Comparison of ENCODE assay signal across 20 cellular contexts in genomic region chr3:99376926-99377325, GRCh38.
"Had no signal": no experiment of that assay in that cellular context is flagged by ENCODE, and none has a peak within 500 bp of the region (broad histone marks: within the 10 kb centered on the region; RNA-seq: fewer than 3 reads in every experiment).

No MANE protein-coding gene starts in this region.

- H3K27ac ChIP-seq: SJCRH30 had no signal

- DNase-seq: IMR-90, Karpas-422, KG1, MG63, NCI-H1092, NCI-H1105 treated with DMSO at 0.1 percent for 48 hours, NCI-H1417 treated with DMSO at 0.1 percent for 48 hours, NCI-H146, NCI-H1694 treated with DMSO at 0.1 percent for 48 hours, NCI-H1930, NCI-H2081, NCI-H2107, NCI-H2227 treated with DMSO at 0.1 percent for 48 hours, NCI-H524, NCI-H526 treated with DMSO at 0.1 percent for 48 hours, NCI-H748 treated with DMSO at 0.1 percent for 48 hours, RPMI8226, SHP77 treated with DMSO at 0.1 percent for 48 hours, SJCRH30 had no signal

- ATAC-seq: SK-N-SH treated with all-trans-retinoic acid at 6 μM for 48 hours had no signal

- H3K4me1 ChIP-seq: SJCRH30 had no signal

- H3K4me3 ChIP-seq: MG63, SJCRH30 had no signal

- H3K9me3 ChIP-seq: SJCRH30 had no signal

- H3K36me3 ChIP-seq: MG63, SJCRH30 had no signal

- H3K27me3 ChIP-seq: MG63, SJCRH30 had no signal
